ENCODE assay signal across 12 cellular contexts in the genomic region with DNA sequence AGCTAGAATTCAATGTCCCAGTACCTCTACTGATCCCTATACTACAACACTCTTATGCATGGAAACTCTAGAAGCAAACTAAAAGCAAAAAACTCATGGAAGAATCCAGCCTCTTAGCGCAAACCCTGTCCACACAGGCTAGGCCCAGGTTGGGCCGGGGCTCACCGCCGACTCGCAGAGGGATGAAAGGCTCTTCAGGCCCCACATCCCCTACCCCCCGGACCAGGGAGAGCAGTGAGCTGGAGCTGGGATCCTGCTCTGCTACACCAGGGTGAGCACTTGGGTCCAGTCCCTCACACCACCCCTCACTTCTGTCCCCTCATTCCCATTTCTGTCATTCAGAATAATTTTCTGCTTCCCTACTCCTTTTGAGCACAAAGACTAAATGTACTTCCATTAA. TPM values are rescaled to one million over a fixed set of nuclear protein-coding genes. Genes with fewer than 3 reads are reported as not detected.
DNase-seq lines count a peak whose midpoint lies in the region; ATAC-seq, FAIRE-seq and TF ChIP-seq lines count a peak whose summit lies in the region.
"Had no signal": no experiment of that assay in that cellular context is flagged by ENCODE, and none has a peak within 500 bp of the region (broad histone marks: within the 10 kb centered on the region; RNA-seq: fewer than 3 reads in every experiment).

No MANE protein-coding gene starts in this region.

- H3K9ac ChIP-seq in stomach smooth muscle (ENCODE audit: low read length in 2 of 2) = peak overlapping the region in 1 of 2 donors; percentile 47

- H2AFZ ChIP-seq in hepatocyte = no peak overlapping the region

- H3K4me2 ChIP-seq in hepatocyte = peak overlapping the region; percentile 94

- WGBS in hepatocyte (ENCODE audit: low lambda C conversion rate, missing lambda C conversion rate) = 95% methylated on average over 6 of the region's 6 CpGs

- CTCF ChIA-PET in activated naive CD4-positive, alpha-beta T cell treated with anti-CD3 and anti-CD28 coated beads, Interleukin-2, amount 10 ng/mL, durations not matched to agents 7 days and 5 days (lab: Charles Lee) = interaction anchor here (0.8 kb wide), 1 partner anchor 11 kb away, joined by 3 read pairs; no protein-coding TSS in a partner anchor

- no peak for DNase-seq in activated naive CD4-positive, alpha-beta T cell treated with anti-CD3 and anti-CD28 coated beads, Interleukin-2, amount 10 ng/mL, durations not matched to agents 7 days and 5 days
- DNase-seq in activated naive CD4-positive, alpha-beta T cell treated with anti-CD3 and anti-CD28 coated beads, Interleukin-2, amount 50 U/mL, for 16 hours = no peak
- DNase-seq in activated naive CD4-positive, alpha-beta T cell treated with anti-CD3 and anti-CD28 coated beads, Interleukin-2, amount 50 U/mL, for 72 hours (ENCODE audit: low spot score in 2 of 2) = no peak
- DNase-seq in hepatocyte (ENCODE audit: low spot score) (no peak), DMS 273 treated with DMSO at 0.1 percent for 48 hours (lab: John Stamatoyannopoulos, UW) (no peak), NCI-H187 treated with DMSO at 0.1 percent for 48 hours (lab: John Stamatoyannopoulos, UW) (no peak), D721Med (ENCODE audit: insufficient read length, low spot score) (no peak)
- DNase-seq: colonic mucosa; stimulated activated CD4-positive, alpha-beta T cell treated with anti-CD3 and anti-CD28 coated beads, Interleukin-4, amount 100 ng/mL, for 1 hour had no signal

- H3K9me3 Mint-ChIP-seq in activated naive CD4-positive, alpha-beta T cell treated with anti-CD3 and anti-CD28 coated beads, Interleukin-2, amount 10 ng/mL, durations not matched to agents 7 days and 5 days = no peaks in the 10 kb centered on the region
- no peaks in the 10 kb centered on the region for H3K9me3 Mint-ChIP-seq in activated naive CD4-positive, alpha-beta T cell treated with anti-CD3 and anti-CD28 coated beads, Interleukin-2, amount 50 U/mL, for 72 hours

- H3K27ac ChIP-seq in hepatocyte (no peak overlapping the region), stomach smooth muscle (ENCODE audit: low read length) (peak overlapping the region; percentile 6)
- H3K27ac ChIP-seq: C4-2B, colonic mucosa, neutrophil had no signal

- H3K4me1 ChIP-seq in hepatocyte (ENCODE audit: insufficient read depth) (peaks cover 18% of the 10 kb centered on the region), stomach smooth muscle (ENCODE audit: control insufficient read depth, insufficient read depth, low read length) (peaks cover 51% of the 10 kb centered on the region)

- no peak for ATAC-seq in activated naive CD4-positive, alpha-beta T cell treated with anti-CD3 and anti-CD28 coated beads, Interleukin-2, amount 50 U/mL, for 72 hours

- peaks cover 14% of the 10 kb centered on the region for H4K20me1 ChIP-seq in hepatocyte (ENCODE audit: insufficient read depth, poor library complexity, severe bottlenecking)

- peaks cover 37% of the 10 kb centered on the region for H3K79me2 ChIP-seq in hepatocyte

- TF ChIP-seq CTCF in hepatocyte (IDR thresholded peaks at IDR 0.05; ENCODE audit: poor library complexity) = no peak
- TF ChIP-seq CTCF in D721Med (IDR thresholded peaks at IDR 0.05; ENCODE audit: insufficient read depth, missing control alignments) = no peak

- no peak for FAIRE-seq in D721Med (lab: Jason Lieb, UNC)

- H3K4me3 ChIP-seq in hepatocyte (no peak overlapping the region), stomach smooth muscle (ENCODE audit: low read length in 2 of 2) (no peak overlapping the region)
- H3K4me3 ChIP-seq: colonic mucosa had no signal

- H3K27ac Mint-ChIP-seq in activated naive CD4-positive, alpha-beta T cell treated with anti-CD3 and anti-CD28 coated beads, Interleukin-2, amount 10 ng/mL, durations not matched to agents 7 days and 5 days = no peak overlapping the region
- peak overlapping the region; percentile 90 to 94 for H3K27ac Mint-ChIP-seq in activated naive CD4-positive, alpha-beta T cell treated with anti-CD3 and anti-CD28 coated beads, Interleukin-2, amount 50 U/mL, for 72 hours

- H3K36me3 ChIP-seq in hepatocyte (replicated peaks; ENCODE audit: insufficient read depth, low read depth) = no peaks in the 10 kb centered on the region
- H3K36me3 ChIP-seq in stomach smooth muscle (ENCODE audit: control insufficient read depth in 2 of 2, insufficient read depth in 2 of 2, low read length in 2 of 2) = peaks cover 19 to 28% of the 10 kb centered on the region in 2 donors

- no peaks in the 10 kb centered on the region for H3K27me3 Mint-ChIP-seq in activated naive CD4-positive, alpha-beta T cell treated with anti-CD3 and anti-CD28 coated beads, Interleukin-2, amount 10 ng/mL, durations not matched to agents 7 days and 5 days

- H3K9me2 ChIP-seq in hepatocyte (replicated peaks; ENCODE audit: insufficient read depth) = no peaks in the 10 kb centered on the region

- H3K4me3 Mint-ChIP-seq in activated naive CD4-positive, alpha-beta T cell treated with anti-CD3 and anti-CD28 coated beads, Interleukin-2, amount 10 ng/mL, durations not matched to agents 7 days and 5 days = peak overlapping the region; percentile 99

- no peaks in the 10 kb centered on the region for H3K9me3 ChIP-seq in hepatocyte (ENCODE audit: low read depth)
- no peaks in the 10 kb centered on the region for H3K9me3 ChIP-seq in stomach smooth muscle (ENCODE audit: control insufficient read depth in 2 of 2, low read length in 2 of 2)
- H3K9me3 ChIP-seq: colonic mucosa, neutrophil had no signal

- H3K4me1 Mint-ChIP-seq in activated naive CD4-positive, alpha-beta T cell treated with anti-CD3 and anti-CD28 coated beads, Interleukin-2, amount 10 ng/mL, durations not matched to agents 7 days and 5 days = peaks cover 62% of the 10 kb centered on the region

- H3K36me3 Mint-ChIP-seq in activated naive CD4-positive, alpha-beta T cell treated with anti-CD3 and anti-CD28 coated beads, Interleukin-2, amount 10 ng/mL, durations not matched to agents 7 days and 5 days = peaks cover 49% of the 10 kb centered on the region
- H3K36me3 Mint-ChIP-seq in activated naive CD4-positive, alpha-beta T cell treated with anti-CD3 and anti-CD28 coated beads, Interleukin-2, amount 50 U/mL, for 72 hours = peaks cover 41 to 42% of the 10 kb centered on the region in 2 donors

- H3K27me3 ChIP-seq in hepatocyte = no peaks in the 10 kb centered on the region
- H3K27me3 ChIP-seq in stomach smooth muscle (ENCODE audit: control insufficient read depth in 1 of 2, insufficient read depth in 2 of 2, low read length in 2 of 2) = no peaks in the 10 kb centered on the region
- H3K27me3 ChIP-seq: colonic mucosa, neutrophil had no signal

RNA-seq across cellular contexts. Expression of a gene that starts 2.0 kb away (rescaled TPM):
- 100 to 1,000 TPM; 263 to 344 TPM for total RNA-seq in activated naive CD4-positive, alpha-beta T cell treated with anti-CD3 and anti-CD28 coated beads, Interleukin-2, amount 50 U/mL, for 72 hours
- 364 and 380 TPM in 2 replicates for total RNA-seq in hepatocyte
- polyA plus RNA-seq in hepatocyte = 839 and 872 TPM in 2 replicates

RNA-seq across cellular contexts. Expression of a gene that starts 9.0 kb away (rescaled TPM):
- under 1 TPM; 0.52 to 0.78 TPM for total RNA-seq in activated naive CD4-positive, alpha-beta T cell treated with anti-CD3 and anti-CD28 coated beads, Interleukin-2, amount 50 U/mL, for 72 hours
- 59.6 and 80.8 TPM in 2 replicates for total RNA-seq in hepatocyte
- 109 and 128 TPM in 2 replicates for polyA plus RNA-seq in hepatocyte

RNA-seq across cellular contexts. Expression of a gene that starts 17.1 kb away (rescaled TPM):
- total RNA-seq in activated naive CD4-positive, alpha-beta T cell treated with anti-CD3 and anti-CD28 coated beads, Interleukin-2, amount 50 U/mL, for 72 hours = 10 to 100 TPM; 10.6 to 16.3 TPM
- 26.1 and 28.7 TPM in 2 replicates for total RNA-seq in hepatocyte
- 57.7 and 73.1 TPM in 2 replicates for polyA plus RNA-seq in hepatocyte

RNA-seq across cellular contexts. Expression of a gene that starts 18.0 kb away (rescaled TPM):
- 10 to 100 TPM; 14.1 to 21.6 TPM for total RNA-seq in activated naive CD4-positive, alpha-beta T cell treated with anti-CD3 and anti-CD28 coated beads, Interleukin-2, amount 50 U/mL, for 72 hours
- 12.9 and 13.8 TPM in 2 replicates for total RNA-seq in hepatocyte
- 20.2 and 24.9 TPM in 2 replicates for polyA plus RNA-seq in hepatocyte

RNA-seq across cellular contexts. Expression of a gene that starts 36.7 kb away (rescaled TPM):
- 10 to 100 TPM; 54.3 to 68.0 TPM for total RNA-seq in activated naive CD4-positive, alpha-beta T cell treated with anti-CD3 and anti-CD28 coated beads, Interleukin-2, amount 50 U/mL, for 72 hours
- total RNA-seq in hepatocyte = 40.2 and 50.4 TPM in 2 replicates
- 75.9 and 100 TPM in 2 replicates for polyA plus RNA-seq in hepatocyte

Comparison
In these comparisons a context has a peak if more than half of its experiments do, and no peak if none do; other contexts are left out.
1. RNA of a gene that starts 9.0 kb away (total RNA-seq): 59.6 to 80.8 TPM in hepatocyte; 0.52 to 0.78 TPM in activated naive CD4-positive, alpha-beta T cell treated with anti-CD3 and anti-CD28 coated beads, Interleukin-2, amount 50 U/mL, for 72 hours; every median in the first group is over 10 times any median in the second.